1 cellular context compared by ENCODE assay signal in genomic region chr19:16068696-16069259, GRCh38.
TF ChIP-seq lines count a peak whose summit lies in the region.

No MANE protein-coding gene starts in this region.

TF ChIP-seq in HCT116, 20 proteins besides CTCF, POLR2A, EP300 and RAD21 (continued from another document):
- TF ChIP-seq, protein P1, sequence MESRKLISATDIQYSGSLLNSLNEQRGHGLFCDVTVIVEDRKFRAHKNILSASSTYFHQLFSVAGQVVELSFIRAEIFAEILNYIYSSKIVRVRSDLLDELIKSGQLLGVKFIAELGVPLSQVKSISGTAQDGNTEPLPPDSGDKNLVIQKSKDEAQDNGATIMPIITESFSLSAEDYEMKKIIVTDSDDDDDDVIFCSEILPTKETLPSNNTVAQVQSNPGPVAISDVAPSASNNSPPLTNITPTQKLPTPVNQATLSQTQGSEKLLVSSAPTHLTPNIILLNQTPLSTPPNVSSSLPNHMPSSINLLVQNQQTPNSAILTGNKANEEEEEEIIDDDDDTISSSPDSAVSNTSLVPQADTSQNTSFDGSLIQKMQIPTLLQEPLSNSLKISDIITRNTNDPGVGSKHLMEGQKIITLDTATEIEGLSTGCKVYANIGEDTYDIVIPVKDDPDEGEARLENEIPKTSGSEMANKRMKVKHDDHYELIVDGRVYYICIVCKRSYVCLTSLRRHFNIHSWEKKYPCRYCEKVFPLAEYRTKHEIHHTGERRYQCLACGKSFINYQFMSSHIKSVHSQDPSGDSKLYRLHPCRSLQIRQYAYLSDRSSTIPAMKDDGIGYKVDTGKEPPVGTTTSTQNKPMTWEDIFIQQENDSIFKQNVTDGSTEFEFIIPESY (IDR thresholded peaks at IDR 0.05; ENCODE audit: extremely low read depth, insufficient replicate concordance, low read length): no peak
- TF ChIP-seq YY1 (IDR thresholded peaks at IDR 0.05; ENCODE audit: extremely low read depth, insufficient replicate concordance, low read depth, low read length) (no peak), EZH2 (IDR thresholded peaks at IDR 0.05) (no peak), ELF1 (IDR thresholded peaks at IDR 0.05; ENCODE audit: borderline replicate concordance, low read depth) (no peak), SRF (IDR thresholded peaks at IDR 0.05; ENCODE audit: low read depth) (no peak)
- TF ChIP-seq, protein P2, sequence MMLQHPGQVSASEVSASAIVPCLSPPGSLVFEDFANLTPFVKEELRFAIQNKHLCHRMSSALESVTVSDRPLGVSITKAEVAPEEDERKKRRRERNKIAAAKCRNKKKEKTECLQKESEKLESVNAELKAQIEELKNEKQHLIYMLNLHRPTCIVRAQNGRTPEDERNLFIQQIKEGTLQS (IDR thresholded peaks at IDR 0.05): no peak
